ENCODE assay signal across 22 cellular contexts in genomic region chr5:417301-417700, GRCh38. TPM values are rescaled to one million over a fixed set of nuclear protein-coding genes. Genes with fewer than 3 reads are reported as not detected.
DNase-seq lines count a peak whose midpoint lies in the region; ATAC-seq, FAIRE-seq and TF ChIP-seq lines count a peak whose summit lies in the region.
"Had no signal": no experiment of that assay in that cellular context is flagged by ENCODE, and none has a peak within 500 bp of the region (broad histone marks: within the 10 kb centered on the region; RNA-seq: fewer than 3 reads in every experiment).

No MANE protein-coding gene starts in this region.

- ATAC-seq in activated CD8-positive, alpha-beta T cell treated with anti-CD3 and anti-CD28 coated beads, Interleukin-2, amount 10 ng/mL, durations not matched to agents 7 days and 5 days = no peak
- ATAC-seq in activated CD8-positive, alpha-beta T cell treated with anti-CD3 and anti-CD28 coated beads for 36 hours = no peak
- no peak for ATAC-seq in GM18861 (IDR thresholded peaks at IDR 0.05; ENCODE audit: unreplicated experiment)

- H3K4me3 ChIP-seq in endothelial cell of umbilical vein (replicated peaks in 1 of 3; ENCODE audit: insufficient read depth in 1 of 3, low read depth in 1 of 3, low read length in 3 of 3) (no peak overlapping the region), neural progenitor cell (no peak overlapping the region)

- H3K4me3 Mint-ChIP-seq in activated CD8-positive, alpha-beta T cell treated with anti-CD3 and anti-CD28 coated beads, Interleukin-2, amount 10 ng/mL, durations not matched to agents 7 days and 5 days = no peak overlapping the region
- no peak overlapping the region for H3K4me3 Mint-ChIP-seq in activated CD8-positive, alpha-beta T cell treated with anti-CD3 and anti-CD28 coated beads for 36 hours
- no peak overlapping the region for H3K4me3 Mint-ChIP-seq in neural progenitor cell
- H3K4me3 Mint-ChIP-seq: B cell, IgD-negative memory B cell had no signal

- CTCF ChIA-PET in activated CD8-positive, alpha-beta T cell treated with anti-CD3 and anti-CD28 coated beads, Interleukin-2, amount 10 ng/mL, durations not matched to agents 7 days and 5 days (lab: Charles Lee) = interaction anchor here (0.7 to 1.4 kb wide), 4 partner anchors 14 to 82 kb away, joined by 3 to 4 read pairs (median 4); no protein-coding TSS in a partner anchor
- CTCF ChIA-PET in activated CD8-positive, alpha-beta T cell treated with anti-CD3 and anti-CD28 coated beads for 36 hours (lab: Charles Lee) = interaction anchor here (1.0 kb wide), 1 partner anchor 14 kb away, joined by 3 read pairs; no protein-coding TSS in a partner anchor
- CTCF ChIA-PET in endothelial cell of umbilical vein (lab: Charles Lee) = interaction anchor here (1.1 to 1.4 kb wide), 4 partner anchors 9 to 29 kb away, joined by 3 to 4 read pairs (median 3); no protein-coding TSS in a partner anchor

- POLR2A ChIA-PET in activated CD8-positive, alpha-beta T cell treated with anti-CD3 and anti-CD28 coated beads, Interleukin-2, amount 10 ng/mL, durations not matched to agents 7 days and 5 days (lab: Charles Lee) = interaction anchor here (0.6 kb wide), 1 partner anchor 10 kb away, joined by 3 read pairs; no protein-coding TSS in a partner anchor
- POLR2A ChIA-PET in activated CD8-positive, alpha-beta T cell treated with anti-CD3 and anti-CD28 coated beads for 36 hours (lab: Charles Lee) = interaction anchor here (1.0 kb wide), 1 partner anchor 38 kb away, joined by 3 read pairs; no protein-coding TSS in a partner anchor
- POLR2A ChIA-PET in endothelial cell of umbilical vein (lab: Charles Lee) = interaction anchor here (0.6 kb wide), 1 partner anchor 14 kb away, joined by 6 read pairs; no protein-coding TSS in a partner anchor

- dilution Hi-C loops in endothelial cell of umbilical vein (cut with MboI; ENCODE audit: extremely low pct_ligation_motif_present, low sequenced_read_pairs) = no loop called here

- BruUV-seq in endothelial cell of umbilical vein (replicated peaks; lab: Mats Ljungman, UMichigan) = no TSS peak

- no peak for TF ChIP-seq POLR2A in endothelial cell of umbilical vein (IDR thresholded peaks at IDR 0.05; ENCODE audit: low read depth, low read length)

- peaks cover 47% of the 10 kb centered on the region for H3K36me3 Mint-ChIP-seq in activated CD8-positive, alpha-beta T cell treated with anti-CD3 and anti-CD28 coated beads, Interleukin-2, amount 10 ng/mL, durations not matched to agents 7 days and 5 days (ENCODE audit: low read depth)
- peaks cover 15% of the 10 kb centered on the region for H3K36me3 Mint-ChIP-seq in activated CD8-positive, alpha-beta T cell treated with anti-CD3 and anti-CD28 coated beads for 36 hours (ENCODE audit: low read depth)
- no peaks in the 10 kb centered on the region for H3K36me3 Mint-ChIP-seq in neural progenitor cell
- H3K36me3 Mint-ChIP-seq: CD4-positive, CD25-positive, alpha-beta regulatory T cell; IgD-negative memory B cell had no signal

- no peak for DNase-seq in activated CD8-positive, alpha-beta T cell treated with anti-CD3 and anti-CD28 coated beads, Interleukin-2, amount 10 ng/mL, durations not matched to agents 7 days and 5 days
- DNase-seq in activated CD8-positive, alpha-beta T cell treated with anti-CD3 and anti-CD28 coated beads for 36 hours = no peak
- no peak for DNase-seq in endothelial cell of umbilical vein (ENCODE audit: low read depth, low spot score)
- no peak for DNase-seq in neural progenitor cell (ENCODE audit: low spot score)
- DNase-seq in RPMI8226 = no peak
- DNase-seq in T-helper 1 cell = no peak
- no peak for DNase-seq in substantia nigra (lab: John Stamatoyannopoulos, UW)
- DNase-seq: CD4-positive, CD25-positive, alpha-beta regulatory T cell; HCEC 1CT; Karpas-422; NCI-H1048; NCI-H1694; NCI-H2107; NCI-H510A; NCI-H774; OCI-M1; SIG-M5 had no signal

- TF ChIP-seq CTCF in activated CD8-positive, alpha-beta T cell treated with anti-CD3 and anti-CD28 coated beads for 36 hours (IDR thresholded peaks at IDR 0.05) = no peak
- TF ChIP-seq CTCF in endothelial cell of umbilical vein (IDR thresholded peaks at IDR 0.05; ENCODE audit: extremely low read depth in 1 of 2, insufficient read depth in 1 of 2, low read depth in 1 of 2, low read length in 2 of 2) (no peak), neural progenitor cell (IDR thresholded peaks at IDR 0.05) (no peak)

- H3K4me1 ChIP-seq in endothelial cell of umbilical vein (ENCODE audit: control insufficient read depth, extremely low read depth, insufficient read depth, low read length) = peaks cover 6% of the 10 kb centered on the region
- H3K4me1 ChIP-seq in neural progenitor cell = peaks cover 4% of the 10 kb centered on the region

- peaks cover 30% of the 10 kb centered on the region for H3K4me1 Mint-ChIP-seq in activated CD8-positive, alpha-beta T cell treated with anti-CD3 and anti-CD28 coated beads, Interleukin-2, amount 10 ng/mL, durations not matched to agents 7 days and 5 days (ENCODE audit: low read depth)
- H3K4me1 Mint-ChIP-seq in activated CD8-positive, alpha-beta T cell treated with anti-CD3 and anti-CD28 coated beads for 36 hours (ENCODE audit: low read depth) = peaks cover 6% of the 10 kb centered on the region
- peaks cover 49% of the 10 kb centered on the region for H3K4me1 Mint-ChIP-seq in neural progenitor cell
- H3K4me1 Mint-ChIP-seq: IgD-negative memory B cell had no signal

- H4K20me1 ChIP-seq in endothelial cell of umbilical vein (replicated peaks; ENCODE audit: control insufficient read depth, extremely low read depth, insufficient read depth, low read length) (no peaks in the 10 kb centered on the region), neural progenitor cell (ENCODE audit: low read depth) (no peaks in the 10 kb centered on the region)

- no peak overlapping the region for H3K9ac ChIP-seq in endothelial cell of umbilical vein (replicated peaks; ENCODE audit: extremely low read depth, insufficient read depth, low read length)
- H3K9ac ChIP-seq in neural progenitor cell = no peak overlapping the region

- no peak overlapping the region for H2AFZ ChIP-seq in endothelial cell of umbilical vein (ENCODE audit: low read depth, low read length)
- H2AFZ ChIP-seq in neural progenitor cell (replicated peaks) = no peak overlapping the region

- H3K9me3 Mint-ChIP-seq in activated CD8-positive, alpha-beta T cell treated with anti-CD3 and anti-CD28 coated beads, Interleukin-2, amount 10 ng/mL, durations not matched to agents 7 days and 5 days (ENCODE audit: insufficient read depth) = no peaks in the 10 kb centered on the region
- H3K9me3 Mint-ChIP-seq in activated CD8-positive, alpha-beta T cell treated with anti-CD3 and anti-CD28 coated beads for 36 hours = no peaks in the 10 kb centered on the region
- no peaks in the 10 kb centered on the region for H3K9me3 Mint-ChIP-seq in neural progenitor cell
- H3K9me3 Mint-ChIP-seq: IgD-negative memory B cell had no signal

- H3K9me3 ChIP-seq in endothelial cell of umbilical vein (replicated peaks; ENCODE audit: control insufficient read depth, insufficient read depth, low read length) (no peaks in the 10 kb centered on the region), neural progenitor cell (ENCODE audit: low read depth) (no peaks in the 10 kb centered on the region)

- H3K79me2 ChIP-seq in endothelial cell of umbilical vein (ENCODE audit: control insufficient read depth, insufficient read depth, low read length) (no peaks in the 10 kb centered on the region), neural progenitor cell (ENCODE audit: low read depth) (no peaks in the 10 kb centered on the region)

- peak; percentile 12 for FAIRE-seq in endothelial cell of umbilical vein (lab: Jason Lieb, UNC)
- FAIRE-seq: G401.6, HTR-8/SVneo had no signal

- intact Hi-C loops in activated CD8-positive, alpha-beta T cell treated with anti-CD3 and anti-CD28 coated beads for 36 hours (cut with micrococcal nuclease) = no loop called here
- intact Hi-C loops in endothelial cell of umbilical vein (cut with micrococcal nuclease) = no loop called here

- H3F3A ChIP-seq in neural progenitor cell (ENCODE audit: low read depth) = no peaks in the 10 kb centered on the region

- H3K9me1 ChIP-seq in endothelial cell of umbilical vein (replicated peaks; ENCODE audit: control insufficient read depth, extremely low read depth, insufficient read depth, low read length) = no peaks in the 10 kb centered on the region

- peak overlapping the region; percentile 52 for H3K27ac Mint-ChIP-seq in activated CD8-positive, alpha-beta T cell treated with anti-CD3 and anti-CD28 coated beads, Interleukin-2, amount 10 ng/mL, durations not matched to agents 7 days and 5 days
- H3K27ac Mint-ChIP-seq in activated CD8-positive, alpha-beta T cell treated with anti-CD3 and anti-CD28 coated beads for 36 hours = no peak overlapping the region
- H3K27ac Mint-ChIP-seq in neural progenitor cell = peak overlapping the region; percentile 78
- H3K27ac Mint-ChIP-seq: B cell, IgD-negative memory B cell had no signal

- no peak overlapping the region for H3K27ac ChIP-seq in endothelial cell of umbilical vein (ENCODE audit: insufficient read depth, low read depth, low read length)
- no peak overlapping the region for H3K27ac ChIP-seq in neural progenitor cell
- H3K27ac ChIP-seq in substantia nigra (ENCODE audit: low read depth, low read length, poor library complexity, severe bottlenecking) = no peak overlapping the region

- no peaks in the 10 kb centered on the region for H3K27me3 ChIP-seq in endothelial cell of umbilical vein (ENCODE audit: control insufficient read depth in 2 of 2, insufficient read depth in 2 of 2, low read length in 2 of 2)
- H3K27me3 ChIP-seq in neural progenitor cell = no peaks in the 10 kb centered on the region

- H3K27me3 Mint-ChIP-seq in activated CD8-positive, alpha-beta T cell treated with anti-CD3 and anti-CD28 coated beads, Interleukin-2, amount 10 ng/mL, durations not matched to agents 7 days and 5 days (ENCODE audit: low read depth) = no peaks in the 10 kb centered on the region
- no peaks in the 10 kb centered on the region for H3K27me3 Mint-ChIP-seq in activated CD8-positive, alpha-beta T cell treated with anti-CD3 and anti-CD28 coated beads for 36 hours
- H3K27me3 Mint-ChIP-seq in neural progenitor cell (ENCODE audit: insufficient read depth, low read depth) = peaks cover 19% of the 10 kb centered on the region
- H3K27me3 Mint-ChIP-seq: CD4-positive, CD25-positive, alpha-beta regulatory T cell had no signal

- no peaks in the 10 kb centered on the region for H3K36me3 ChIP-seq in endothelial cell of umbilical vein (ENCODE audit: control insufficient read depth in 2 of 2, extremely low read depth in 1 of 2, insufficient read depth in 2 of 2, low read length in 2 of 2)
- no peaks in the 10 kb centered on the region for H3K36me3 ChIP-seq in neural progenitor cell

- no peak overlapping the region for H3K4me2 ChIP-seq in endothelial cell of umbilical vein (ENCODE audit: insufficient read depth, low read length)
- H3K4me2 ChIP-seq in neural progenitor cell = no peak overlapping the region

RNA-seq across cellular contexts. Expression of gene EXOC3, which starts 25.7 kb away (rescaled TPM):
- total RNA-seq in activated CD8-positive, alpha-beta T cell treated with anti-CD3 and anti-CD28 coated beads, Interleukin-2, amount 10 ng/mL, durations not matched to agents 7 days and 5 days = 10 to 100 TPM; 62.2 to 62.3 TPM
- total RNA-seq in activated CD8-positive, alpha-beta T cell treated with anti-CD3 and anti-CD28 coated beads for 36 hours = 10 to 100 TPM; 65.9 to 67.6 TPM
- 52.9 and 55.4 TPM in 2 replicates for total RNA-seq in endothelial cell of umbilical vein
- 26.4 and 27.2 TPM in 2 replicates for polyA plus RNA-seq in endothelial cell of umbilical vein
- polyA plus RNA-seq in endothelial cell of umbilical vein (2011; cell fraction: cytosol; rRNA removed) = 22.0 and 22.7 TPM in 2 replicates
- polyA plus RNA-seq in endothelial cell of umbilical vein (2011; cell fraction: nucleus; rRNA removed) = 79.9 and 81.6 TPM in 2 replicates
- polyA plus RNA-seq in endothelial cell of umbilical vein (2012) = 32.2 and 34.4 TPM in 2 replicates
- 24.8 and 29.0 TPM in 2 replicates for polyA minus RNA-seq in endothelial cell of umbilical vein
- 26.3 TPM for polyA minus RNA-seq in endothelial cell of umbilical vein (2011; cell fraction: cytosol; rRNA and poly(A)+ RNA removed)
- polyA minus RNA-seq in endothelial cell of umbilical vein (2011; cell fraction: nucleus; rRNA and poly(A)+ RNA removed) = 19.5 and 26.5 TPM in 2 replicates
- total RNA-seq in neural progenitor cell (ENCODE audit: low replicate concordance) = 19.2 and 37.6 TPM in 2 replicates
